ENCODE assay signal across 8 cellular contexts in genomic region chr17:79803997-79804855, GRCh38.
DNase-seq lines count a peak whose midpoint lies in the region; ATAC-seq and TF ChIP-seq lines count a peak whose summit lies in the region.

No MANE protein-coding gene starts in this region.

- no peak overlapping the region for H3K4me3 ChIP-seq in fibroblast of mammary gland (ENCODE audit: control insufficient read depth, low read depth, low read length)

- ATAC-seq in HG03354 (IDR thresholded peaks at IDR 0.05; ENCODE audit: poor library complexity, severe bottlenecking, unreplicated experiment), result peak; percentile 70

- peak; percentile 42 for DNase-seq in activated gamma-delta T cell treated with anti-CD3 and anti-CD28 coated beads, Interleukin-2, amount 50 U/mL, for 16 hours (ENCODE audit: low read depth)
- DNase-seq in activated gamma-delta T cell treated with Interleukin-2 at 50 U/mL for 16 hours, result no peak
- peak; percentile 74 for DNase-seq in activated CD4-positive, CD25-positive, alpha-beta regulatory T cell treated with anti-CD3 and anti-CD28 coated beads, Interleukin-2, amount 50 U/mL, for 72 hours
- DNase-seq in fibroblast of mammary gland (ENCODE audit: low read depth), result peak; percentile 29
- DNase-seq in stimulated activated CD8-positive, alpha-beta memory T cell treated with anti-CD3 and anti-CD28 coated beads, Interleukin-15, amount 100 ng/mL, for 4 hours (ENCODE audit: low read depth in 2 of 2), result peak; percentile 46 to 48
- no peak for DNase-seq in COR-L47 (lab: John Stamatoyannopoulos, UW)
- DNase-seq in NCI-H1436 (lab: John Stamatoyannopoulos, UW), result no peak

- no peak for TF ChIP-seq CTCF in fibroblast of mammary gland (conservative IDR thresholded peaks at IDR 0.05; ENCODE audit: control insufficient read depth, insufficient read depth, low read depth, low read length)

Comparison
In these comparisons a context has a peak if more than half of its experiments do, and no peak if none do; other contexts are left out.
1. DNase-seq: peak in activated gamma-delta T cell treated with anti-CD3 and anti-CD28 coated beads, Interleukin-2, amount 50 U/mL, for 16 hours (single experiment), activated CD4-positive, CD25-positive, alpha-beta regulatory T cell treated with anti-CD3 and anti-CD28 coated beads, Interleukin-2, amount 50 U/mL, for 72 hours (single experiment), fibroblast of mammary gland (single experiment) and stimulated activated CD8-positive, alpha-beta memory T cell treated with anti-CD3 and anti-CD28 coated beads, Interleukin-15, amount 100 ng/mL, for 4 hours (2 of 2); none in activated gamma-delta T cell treated with Interleukin-2 at 50 U/mL for 16 hours (single experiment), COR-L47 (single experiment) and NCI-H1436 (single experiment).